In the genomic region with DNA sequence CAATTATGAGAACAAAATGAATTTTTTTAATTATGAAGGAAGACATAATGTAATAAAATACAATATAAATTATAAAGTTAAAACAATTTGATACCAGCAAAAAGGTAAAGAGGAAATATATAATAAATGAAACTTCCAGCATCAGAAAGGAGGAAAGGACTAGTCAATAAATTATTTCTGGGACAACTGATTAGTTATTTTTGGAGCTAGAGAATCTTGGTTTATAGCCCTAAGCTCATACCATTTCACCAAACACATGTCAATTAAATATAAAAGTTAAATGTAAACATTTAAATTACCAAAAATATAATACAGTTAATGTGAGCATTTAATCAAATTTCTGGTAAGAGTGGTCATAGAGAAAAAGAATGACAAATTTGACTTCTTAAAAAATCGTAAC, we compare ENCODE assay signal across 28 cellular contexts. TPM values are rescaled to one million over a fixed set of nuclear protein-coding genes. Genes with fewer than 3 reads are reported as not detected.
"Had no signal": no experiment of that assay in that cellular context is flagged by ENCODE, and none has a peak within 500 bp of the region (broad histone marks: within the 10 kb centered on the region; RNA-seq: fewer than 3 reads in every experiment).

No MANE protein-coding gene starts in this region.

- H3K9me3 ChIP-seq: esophagus squamous epithelium, gastrocnemius medialis, heart right ventricle, left lung, lower lobe of right lung, mucosa of descending colon had no signal

- H3K27ac ChIP-seq: coronary artery, dorsolateral prefrontal cortex, esophagus squamous epithelium, gastrocnemius medialis, heart right ventricle, left lung, lower lobe of right lung had no signal

- ATAC-seq: gastrocnemius medialis, heart right ventricle, left cardiac atrium, left lung, left ventricle myocardium superior, lower lobe of right lung, mucosa of descending colon had no signal

- H3K4me1 Mint-ChIP-seq: mesothelial cell of epicardium had no signal

- H3K4me3 Mint-ChIP-seq: mesothelial cell of epicardium, naive B cell had no signal

- H3K9me3 Mint-ChIP-seq: mesothelial cell of epicardium, naive B cell had no signal

- H3K27ac Mint-ChIP-seq: mesothelial cell of epicardium, naive B cell had no signal

- H3K4me1 ChIP-seq: gastrocnemius medialis, left lung, lower lobe of right lung had no signal

- H3K36me3 Mint-ChIP-seq: mesothelial cell of epicardium, naive B cell had no signal

- FAIRE-seq: colon, endothelial cell of umbilical vein, islet of Langerhans, keratinocyte had no signal

- H3K4me3 ChIP-seq: coronary artery, dorsolateral prefrontal cortex, esophagus squamous epithelium, gastrocnemius medialis, heart right ventricle, left lung, lower lobe of right lung, mucosa of descending colon had no signal

- DNase-seq: dermis blood vessel endothelial cell; dorsolateral prefrontal cortex; effector CD4-positive, alpha-beta T cell; effector memory CD4-positive, alpha-beta T cell; esophagus squamous epithelium; foreskin fibroblast; foreskin melanocyte; gastrocnemius medialis; glutamatergic neuron; head of caudate nucleus; heart right ventricle; hippocampal formation; left cardiac atrium; left lung; left ventricle myocardium superior; lower lobe of right lung; mesenchymal stem cell; mucosa of descending colon; naive B cell had no signal

- H3K27me3 ChIP-seq: esophagus squamous epithelium, gastrocnemius medialis, left lung had no signal

- H3K36me3 ChIP-seq: esophagus squamous epithelium, gastrocnemius medialis, heart right ventricle, left lung, lower lobe of right lung had no signal

RNA-seq across cellular contexts. Expression of a gene that starts 12.1 kb away (rescaled TPM):
- total RNA-seq: dermis blood vessel endothelial cell, endothelial cell of umbilical vein, epithelial cell of proximal tubule, lung microvascular endothelial cell, myocyte had no signal
- polyA plus RNA-seq: endothelial cell of umbilical vein, keratinocyte had no signal
